24 cellular contexts compared by ENCODE assay signal in the genomic region with DNA sequence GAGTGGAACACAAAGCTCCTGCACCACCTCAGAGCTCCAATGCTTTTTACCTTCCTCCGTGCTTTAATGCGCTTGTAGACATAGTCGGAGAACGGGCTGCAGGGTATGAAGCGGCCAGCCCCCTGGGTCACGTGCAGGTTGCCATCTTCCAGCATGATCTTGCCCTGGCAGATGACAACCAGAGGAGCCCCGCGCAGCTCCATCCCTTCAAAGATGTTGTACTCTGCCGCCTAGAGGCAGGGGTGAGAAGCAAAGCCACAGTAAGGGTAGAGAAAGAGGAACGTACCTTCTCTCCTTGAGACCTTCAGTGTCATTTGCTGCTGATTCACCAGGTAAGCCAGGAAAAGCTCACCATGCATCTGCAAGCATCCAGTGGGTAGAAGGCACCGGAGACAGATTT.
DNase-seq lines count a peak whose midpoint lies in the region; ATAC-seq and TF ChIP-seq lines count a peak whose summit lies in the region.
"Had no signal": no experiment of that assay in that cellular context is flagged by ENCODE, and none has a peak within 500 bp of the region (broad histone marks: within the 10 kb centered on the region; RNA-seq: fewer than 3 reads in every experiment).

No MANE protein-coding gene starts in this region.

- POLR2A ChIA-PET in Panc1 (lab: Charles Lee): no interaction called here

- H3K27ac Mint-ChIP-seq in HFFc6: no peak overlapping the region
- H3K27ac Mint-ChIP-seq: dendritic cell treated with granulocyte-macrophage colony-stimulating factor and Interleukin-4, amounts not matched to agents 40 ng/mL and 50 ng/mL, for 4 days; T-helper 17 cell had no signal

- WGBS in tibial nerve, 2 donors: 91 to 94% methylated on average over 11 of the region's 11 CpGs

- BruUV-seq in Panc1 (replicated peaks; lab: Mats Ljungman, UMichigan): no TSS peak

- in situ Hi-C loops in Panc1 (cut with HindIII; ENCODE audit: low pct_unique_long_range_greater_than_20kb, low sequenced_read_pairs): no loop called here

- TF ChIP-seq POLR2A in tibial nerve (IDR thresholded peaks at IDR 0.05): no peak

- H3K4me1 ChIP-seq in Panc1 (ENCODE audit: control insufficient read depth, insufficient read depth, low read length) (no peaks in the 10 kb centered on the region), tibial nerve (peaks cover 0 to 11% (median 0%) of the 10 kb centered on the region in 4 donors)

- H3K9me3 Mint-ChIP-seq in HFFc6: no peaks in the 10 kb centered on the region
- H3K9me3 Mint-ChIP-seq: dendritic cell treated with granulocyte-macrophage colony-stimulating factor and Interleukin-4, amounts not matched to agents 40 ng/mL and 50 ng/mL, for 4 days had no signal

- H3K4me3 ChIP-seq in GM06990 (replicated peaks; ENCODE audit: low read depth, low read length) (no peak overlapping the region), Panc1 (ENCODE audit: low read depth in 2 of 2, low read length in 2 of 2) (no peak overlapping the region), fibroblast of villous mesenchyme (ENCODE audit: low read depth, low read length) (no peak overlapping the region), tibial nerve (no peak overlapping the region)
- H3K4me3 ChIP-seq: ascending aorta; BLaER1 treated with 17β-estradiol and CSF1 and Interleukin-3, amounts not matched to agents 10 nM and 100 nM; esophagus squamous epithelium; hepatocyte; mucosa of descending colon; thoracic aorta had no signal

- H3K27ac ChIP-seq in Panc1 (ENCODE audit: low read length) (no peak overlapping the region), tibial nerve (no peak overlapping the region)
- H3K27ac ChIP-seq: BLaER1 treated with 17β-estradiol and CSF1 and Interleukin-3, amounts not matched to agents 10 nM and 100 nM; esophagus squamous epithelium; hepatocyte; RWPE1; thoracic aorta had no signal

- no peaks in the 10 kb centered on the region for H3K27me3 Mint-ChIP-seq in HFFc6 (ENCODE audit: insufficient read depth)
- H3K27me3 Mint-ChIP-seq: dendritic cell treated with granulocyte-macrophage colony-stimulating factor and Interleukin-4, amounts not matched to agents 40 ng/mL and 50 ng/mL, for 4 days had no signal

- intact Hi-C loops in Panc1 (cut with micrococcal nuclease; ENCODE audit: unreplicated experiment): no loop called here

- TF ChIP-seq EP300 in tibial nerve (IDR thresholded peaks at IDR 0.05): no peak

- CTCF ChIA-PET in Panc1 (lab: Charles Lee): no interaction called here

- H3K9me3 ChIP-seq in Panc1 (ENCODE audit: control insufficient read depth, insufficient read depth, low read depth, low read length): no peaks in the 10 kb centered on the region
- no peaks in the 10 kb centered on the region for H3K9me3 ChIP-seq in tibial nerve
- H3K9me3 ChIP-seq: ascending aorta; BLaER1 treated with 17β-estradiol and CSF1 and Interleukin-3, amounts not matched to agents 10 nM and 100 nM; esophagus squamous epithelium; mucosa of descending colon; thoracic aorta had no signal

- H3K4me3 Mint-ChIP-seq in HFFc6: no peak overlapping the region
- H3K4me3 Mint-ChIP-seq: dendritic cell treated with granulocyte-macrophage colony-stimulating factor and Interleukin-4, amounts not matched to agents 40 ng/mL and 50 ng/mL, for 4 days; T-helper 17 cell had no signal

- DNase-seq in GM06990 (ENCODE audit: extremely low read depth, insufficient read length): no peak
- DNase-seq in HFFc6: no peak
- DNase-seq in Panc1 (ENCODE audit: low read depth, low spot score): no peak
- DNase-seq in fibroblast of villous mesenchyme (ENCODE audit: low read depth): no peak
- DNase-seq in DMS153 treated with DMSO at 0.1 percent for 48 hours (lab: John Stamatoyannopoulos, UW; ENCODE audit: unreplicated experiment): no peak
- no peak for DNase-seq in dermis blood vessel endothelial cell
- no peak for DNase-seq in NCI-H187 (lab: John Stamatoyannopoulos, UW)
- DNase-seq in tibial nerve (ENCODE audit: low spot score in 2 of 2): no peak
- DNase-seq: activated CD4-positive, alpha-beta T cell treated with anti-CD3 and anti-CD28 coated beads for 1 hour; activated CD8-positive, alpha-beta memory T cell treated with anti-CD3 and anti-CD28 coated beads, Interleukin-2, amount 50 U/mL, for 4 hours; activated naive CD4-positive, alpha-beta T cell; esophagus squamous epithelium; mucosa of descending colon; NCI-H69; occipital lobe; stimulated activated CD4-positive, alpha-beta T cell treated with anti-CD3 and anti-CD28 coated beads, Interleukin-4, amount 100 ng/mL, for 1 hour; stimulated activated CD8-positive, alpha-beta memory T cell treated with anti-CD3 and anti-CD28 coated beads, Interleukin-4, amount 100 ng/mL, for 48 hours; T-helper 17 cell had no signal

- H3K36me3 Mint-ChIP-seq in HFFc6 (ENCODE audit: low read depth): peaks cover 12% of the 10 kb centered on the region; the same call in 1 of the 2 replicates

- TF ChIP-seq CTCF in GM06990 (IDR thresholded peaks at IDR 0.05; ENCODE audit: insufficient read depth, low read length, poor library complexity, severe bottlenecking) (peak; percentile 45), HFFc6 (IDR thresholded peaks at IDR 0.05) (peak; percentile 33; the same call in 1 of the 2 replicates), Panc1 (IDR thresholded peaks at IDR 0.05) (peak; percentile 28; the same call in 1 of the 2 replicates), fibroblast of villous mesenchyme (IDR thresholded peaks at IDR 0.05; ENCODE audit: insufficient read depth, low read depth, low read length) (peak; percentile 7), tibial nerve (IDR thresholded peaks at IDR 0.05) (no peak)

- ATAC-seq in Panc1: no peak
- ATAC-seq: mucosa of descending colon, T-helper 17 cell had no signal

- H3K27me3 ChIP-seq in GM06990 (replicated peaks; ENCODE audit: control insufficient read depth, insufficient read depth, low read length): no peaks in the 10 kb centered on the region; the same call in 1 of the 2 replicates
- H3K27me3 ChIP-seq in Panc1 (ENCODE audit: control insufficient read depth, insufficient read depth, low read length): no peaks in the 10 kb centered on the region
- no peaks in the 10 kb centered on the region for H3K27me3 ChIP-seq in tibial nerve
- H3K27me3 ChIP-seq: ascending aorta; BLaER1 treated with 17β-estradiol and CSF1 and Interleukin-3, amounts not matched to agents 10 nM and 100 nM; esophagus squamous epithelium; hepatocyte had no signal

- H3K36me3 ChIP-seq in GM06990 (ENCODE audit: control insufficient read depth, insufficient read depth, low read length) (no peaks in the 10 kb centered on the region), Panc1 (ENCODE audit: control insufficient read depth, insufficient read depth, low read length) (no peaks in the 10 kb centered on the region), tibial nerve (peaks cover 0 to 57% (median 0%) of the 10 kb centered on the region in 3 donors)
- H3K36me3 ChIP-seq: BLaER1 treated with 17β-estradiol and CSF1 and Interleukin-3, amounts not matched to agents 10 nM and 100 nM had no signal

- peaks cover 9% of the 10 kb centered on the region for H3K4me1 Mint-ChIP-seq in HFFc6 (ENCODE audit: low read depth)
- H3K4me1 Mint-ChIP-seq: T-helper 17 cell had no signal

Comparison
In these comparisons a context has a peak if more than half of its experiments do, and no peak if none do; other contexts are left out.
1. CTCF ChIP-seq: peak in GM06990 (single experiment), HFFc6 (single experiment), Panc1 (single experiment) and fibroblast of villous mesenchyme (single experiment); none in tibial nerve (0 of 5).